1 cellular context compared by ENCODE assay signal in genomic region chr17:42964161-42964932, GRCh38.
TF ChIP-seq lines count a peak whose summit lies in the region.

Gene AARSD1 (minus strand): TSS chr17:42964454. CDS start chr17:42964440, 14 bp downstream.

TF ChIP-seq in K562, 482 proteins besides CTCF, POLR2A, EP300 and RAD21 (continued from another document):
- TF ChIP-seq HMGN3 (IDR thresholded peaks at IDR 0.05; ENCODE audit: borderline replicate concordance, extremely low read depth, insufficient read length, low read depth, low read length), result no peak
TF ChIP-seq in K562: peak in this region for 105.
